In genomic region chr2:27915874-27916273, GRCh38 we compare ENCODE assay signal across 19 cellular contexts. TPM values are rescaled to one million over a fixed set of nuclear protein-coding genes. Genes with fewer than 3 reads are reported as not detected.
DNase-seq lines count a peak whose midpoint lies in the region; ATAC-seq, FAIRE-seq and TF ChIP-seq lines count a peak whose summit lies in the region.
"Had no signal": no experiment of that assay in that cellular context is flagged by ENCODE, and none has a peak within 500 bp of the region (broad histone marks: within the 10 kb centered on the region; RNA-seq: fewer than 3 reads in every experiment).

No MANE protein-coding gene starts in this region.

- no peak overlapping the region for H3K4me2 ChIP-seq in HepG2 (ENCODE audit: low read depth, low read length)
- H3K4me2 ChIP-seq: SK-N-SH had no signal

- TF ChIP-seq EP300 in HepG2 (IDR thresholded peaks at IDR 0.05; ENCODE audit: low read depth in 2 of 2, low read length in 2 of 2) (no peak), HepG2 (CRISPR knock-in tag; IDR thresholded peaks at IDR 0.05; ENCODE audit: borderline replicate concordance) (no peak)

- peaks cover 35% of the 10 kb centered on the region for H3K4me1 ChIP-seq in RWPE2 (ENCODE audit: insufficient read depth, poor library complexity, severe bottlenecking)
- peaks cover 46% of the 10 kb centered on the region for H3K4me1 ChIP-seq in HepG2 (ENCODE audit: insufficient read depth, low read length)
- H3K4me1 ChIP-seq in tibial artery: peaks cover 0 to 47% (median 20%) of the 10 kb centered on the region in 4 donors

- POLR2A ChIA-PET in HepG2 (lab: Yijun Ruan, JAX): interaction anchor here (0.6 to 1.7 kb wide), 5 partner anchors 10 to 163 kb away, joined by 3 to 7 read pairs (median 5); partner anchors contain the start of genes BABAM2 and RBKS

- no peaks in the 10 kb centered on the region for H4K20me1 ChIP-seq in HepG2 (ENCODE audit: insufficient read depth, low read length)

- H3K36me3 ChIP-seq in RWPE2 (ENCODE audit: low read depth) (no peaks in the 10 kb centered on the region), HepG2 (replicated peaks in 1 of 2; ENCODE audit: control insufficient read depth in 1 of 2, insufficient read depth in 2 of 2, low read length in 2 of 2) (no peaks in the 10 kb centered on the region; a peak in 1 of 5 replicates), tibial artery (peaks cover 0 to under 1% (median 0%) of the 10 kb centered on the region in 3 donors)
- H3K36me3 ChIP-seq: ascending aorta had no signal

- no peak for FAIRE-seq in HepG2 (lab: Jason Lieb, UNC)
- FAIRE-seq: H1 had no signal

- TF ChIP-seq CTCF in RWPE2 (IDR thresholded peaks at IDR 0.05; ENCODE audit: poor library complexity, severe bottlenecking) (no peak), HepG2 (CRISPR knock-in tag; IDR thresholded peaks at IDR 0.05) (no peak), tibial artery (IDR thresholded peaks at IDR 0.05) (no peak)

- H3K27ac ChIP-seq in RWPE2 (ENCODE audit: poor library complexity, severe bottlenecking) (peak overlapping the region; percentile 71), HepG2 (ENCODE audit: extremely low read length, insufficient read depth, low read length) (peak overlapping the region; percentile 66), tibial artery (peak overlapping the region; percentile 69 to 77)
- H3K27ac ChIP-seq: ascending aorta had no signal

- in situ Hi-C loops in HepG2 (cut with HindIII; ENCODE audit: extremely low pct_ligation_motif_present, low pct_unique_long_range_greater_than_20kb): no loop called here

- CTCF ChIA-PET in HepG2 (lab: Yijun Ruan, JAX; ENCODE audit: low intra/inter-chr PET ratio, low total read pairs): no interaction called here

- no TSS peak for BruUV-seq in HepG2 (replicated peaks; lab: Mats Ljungman, UMichigan)

- H3K4me3 ChIP-seq in RWPE2 (ENCODE audit: severe bottlenecking): no peak overlapping the region
- no peak overlapping the region for H3K4me3 ChIP-seq in HepG2 (replicated peaks in 1 of 3; ENCODE audit: insufficient read depth in 1 of 3, low read depth in 2 of 3, low read length in 3 of 3)
- no peak overlapping the region for H3K4me3 ChIP-seq in tibial artery
- H3K4me3 ChIP-seq: ascending aorta had no signal

- H3K79me2 ChIP-seq in HepG2 (ENCODE audit: insufficient read depth, low read length): no peaks in the 10 kb centered on the region

- H3K27me3 ChIP-seq in RWPE2 (ENCODE audit: insufficient read depth, poor library complexity, severe bottlenecking): no peaks in the 10 kb centered on the region
- H3K27me3 ChIP-seq in HepG2 (ENCODE audit: control insufficient read depth in 1 of 2, insufficient read depth in 2 of 2, low read length in 2 of 2): no peaks in the 10 kb centered on the region
- no peaks in the 10 kb centered on the region for H3K27me3 ChIP-seq in tibial artery
- H3K27me3 ChIP-seq: ascending aorta had no signal

- H3K9ac ChIP-seq in HepG2 (ENCODE audit: insufficient read depth, low read depth, low read length): no peak overlapping the region
- H3K9ac ChIP-seq: SK-N-SH had no signal

- ATAC-seq in RWPE2 (ENCODE audit: low read depth): peak; percentile 66; the same call in 2 of the 3 replicates
- ATAC-seq in HepG2: peak; percentile 82

- TF ChIP-seq RAD21 in HepG2 (CRISPR knock-in tag; IDR thresholded peaks at IDR 0.05): no peak

- no peak overlapping the region for H2AFZ ChIP-seq in HepG2 (ENCODE audit: low read length)

- DNase-seq in NCI-H1092 treated with DMSO at 0.1 percent for 48 hours (lab: John Stamatoyannopoulos, UW): peak; percentile 26
- no peak for DNase-seq in NCI-H1092 (lab: John Stamatoyannopoulos, UW)
- DNase-seq in RWPE2 (ENCODE audit: low spot score): no peak
- peak; percentile 70 for DNase-seq in HepG2 (ENCODE audit: low spot score)
- no peak for DNase-seq in tibial artery
- DNase-seq in germinal center (ENCODE audit: low spot score): no peak
- no peak for DNase-seq in stimulated activated naive CD4-positive, alpha-beta T cell (lab: John Stamatoyannopoulos, UW)
- DNase-seq in SW480 (ENCODE audit: low spot score): no peak
- DNase-seq: 8988T; activated CD8-positive, alpha-beta memory T cell treated with anti-CD3 and anti-CD28 coated beads for 24 hours; activated effector memory CD4-positive, alpha-beta T cell treated with Interleukin-2 at 50 U/mL for 16 hours; CD4-positive, alpha-beta T cell; GDM1; midbrain; NCI-H146; SK-N-SH; stimulated activated CD4-positive, alpha-beta T cell treated with anti-CD3 and anti-CD28 coated beads, Interleukin-2, amount 100 ng/mL, for 48 hours had no signal

- H3K9me3 ChIP-seq in RWPE2 (ENCODE audit: severe bottlenecking): no peaks in the 10 kb centered on the region
- no peaks in the 10 kb centered on the region for H3K9me3 ChIP-seq in HepG2 (ENCODE audit: low read length)
- no peaks in the 10 kb centered on the region for H3K9me3 ChIP-seq in tibial artery
- H3K9me3 ChIP-seq: ascending aorta, SK-N-SH had no signal

- TF ChIP-seq POLR2A in HepG2 (IDR thresholded peaks at IDR 0.05; ENCODE audit: insufficient read depth in 1 of 2, low read depth in 2 of 2, low read length in 2 of 2): no peak

- intact Hi-C loops in HepG2 (cut with micrococcal nuclease; ENCODE audit: unreplicated experiment): no loop called here
- intact Hi-C loops in tibial artery (cut with DNase I; ENCODE audit: low total_unique reads): no loop called here

TF ChIP-seq in HepG2, 621 proteins besides CTCF, POLR2A, EP300 and RAD21 (continues in another document):
- TF ChIP-seq ATF4 (CRISPR knock-in tag; IDR thresholded peaks at IDR 0.05): peak in 1 of 2 experiments; percentile 48; a peak in 1 of 4 replicates
- no peak for TF ChIP-seq ARHGAP35 (CRISPR knock-in tag; IDR thresholded peaks at IDR 0.05; ENCODE audit: borderline replicate concordance)
- no peak for TF ChIP-seq FOXA1 (IDR thresholded peaks at IDR 0.05)
- TF ChIP-seq FOXA1 (CRISPR knock-in tag; IDR thresholded peaks at IDR 0.05): peak; percentile 16; the same call in 1 of the 2 replicates
- TF ChIP-seq SSRP1 (CRISPR knock-in tag; IDR thresholded peaks at IDR 0.05): 0 out of 2 replicates have a peak, but pooled peaks have one; percentile 61
- no peak for TF ChIP-seq RFX1 (IDR thresholded peaks at IDR 0.05)
- TF ChIP-seq HOXA7 (CRISPR knock-in tag; IDR thresholded peaks at IDR 0.05): 0 out of 2 replicates have a peak, but pooled peaks have one; percentile 20

RNA-seq across cellular contexts. Expression of gene BABAM2, which starts 25.3 kb away (rescaled TPM):
- total RNA-seq in HepG2 (2016; rRNA removed; fragmentation: Illumina TruSeq; extraction: Trizol): 24.9 and 34.8 TPM in 2 replicates
- 8.2 and 8.5 TPM in 2 replicates for total RNA-seq in HepG2 (2016; cell fraction: cytosol; rRNA removed; fragmentation: Illumina TruSeq; extraction: Trizol; ENCODE audit: low read depth)
- 26.2 and 31.2 TPM in 2 replicates for total RNA-seq in HepG2 (2016; cell fraction: insoluble cytoplasmic fraction; rRNA removed; fragmentation: Illumina TruSeq; extraction: Trizol)
- total RNA-seq in HepG2 (2016; cell fraction: membrane; rRNA removed; fragmentation: Illumina TruSeq; extraction: Trizol): 13.7 and 14.1 TPM in 2 replicates
- 33.5 and 34.7 TPM in 2 replicates for total RNA-seq in HepG2 (2016; cell fraction: nucleus; rRNA removed; fragmentation: Illumina TruSeq; extraction: Trizol)
- polyA plus RNA-seq in HepG2 (2011; rRNA removed): 28.0 and 28.3 TPM in 2 replicates
- 18.3 and 23.5 TPM in 2 replicates for polyA plus RNA-seq in HepG2 (2011; cell fraction: cytosol; rRNA removed)
- 14.1 and 17.0 TPM in 2 replicates for polyA plus RNA-seq in HepG2 (2011; cell fraction: nucleus; rRNA removed)
- 23.1 and 32.2 TPM in 2 replicates for polyA plus RNA-seq in HepG2 (2012)
- 11.4 and 14.0 TPM in 2 replicates for polyA plus RNA-seq in HepG2 (2016; cell fraction: cytosol; fragmentation: Illumina TruSeq; extraction: Trizol; ENCODE audit: low read depth)
- polyA plus RNA-seq in HepG2 (2016; cell fraction: insoluble cytoplasmic fraction; fragmentation: Illumina TruSeq; extraction: Trizol; ENCODE audit: low read depth): 49.9 and 58.4 TPM in 2 replicates
- 17.1 and 19.7 TPM in 2 replicates for polyA plus RNA-seq in HepG2 (2016; cell fraction: membrane; fragmentation: Illumina TruSeq; extraction: Trizol; ENCODE audit: low read depth)
- polyA plus RNA-seq in HepG2 (2016; cell fraction: nucleus; fragmentation: Illumina TruSeq; extraction: Trizol; ENCODE audit: insufficient read depth, low read depth): 22.3 and 23.0 TPM in 2 replicates
- polyA minus RNA-seq in HepG2 (2011; rRNA and poly(A)+ RNA removed; ENCODE audit: low replicate concordance): 22.8 and 28.8 TPM in 2 replicates
- polyA minus RNA-seq in HepG2 (2011; cell fraction: cytosol; rRNA and poly(A)+ RNA removed): 18.5 and 21.5 TPM in 2 replicates
- 132 and 154 TPM in 2 replicates for polyA minus RNA-seq in HepG2 (2011; cell fraction: nucleus; rRNA and poly(A)+ RNA removed)

RNA-seq across cellular contexts. Expression of gene RBKS, which starts 25.7 kb away (rescaled TPM):
- total RNA-seq in HepG2 (2016; rRNA removed; fragmentation: Illumina TruSeq; extraction: Trizol): 7.7 and 11.7 TPM in 2 replicates
- total RNA-seq in HepG2 (2016; cell fraction: cytosol; rRNA removed; fragmentation: Illumina TruSeq; extraction: Trizol; ENCODE audit: low read depth): 1.8 and 2.4 TPM in 2 replicates
- 8.0 and 11.5 TPM in 2 replicates for total RNA-seq in HepG2 (2016; cell fraction: insoluble cytoplasmic fraction; rRNA removed; fragmentation: Illumina TruSeq; extraction: Trizol)
- 2.9 and 3.2 TPM in 2 replicates for total RNA-seq in HepG2 (2016; cell fraction: membrane; rRNA removed; fragmentation: Illumina TruSeq; extraction: Trizol)
- 3.7 and 4.5 TPM in 2 replicates for total RNA-seq in HepG2 (2016; cell fraction: nucleus; rRNA removed; fragmentation: Illumina TruSeq; extraction: Trizol)
- polyA plus RNA-seq in HepG2 (2011; rRNA removed): 7.8 and 8.3 TPM in 2 replicates
- polyA plus RNA-seq in HepG2 (2011; cell fraction: cytosol; rRNA removed): 7.5 and 9.2 TPM in 2 replicates
- 1.4 and 2.0 TPM in 2 replicates for polyA plus RNA-seq in HepG2 (2011; cell fraction: nucleus; rRNA removed)
- 4.9 and 12.6 TPM in 2 replicates for polyA plus RNA-seq in HepG2 (2012)
- polyA plus RNA-seq in HepG2 (2016; cell fraction: cytosol; fragmentation: Illumina TruSeq; extraction: Trizol; ENCODE audit: low read depth): 1.8 and 2.2 TPM in 2 replicates
- 10.1 and 10.5 TPM in 2 replicates for polyA plus RNA-seq in HepG2 (2016; cell fraction: insoluble cytoplasmic fraction; fragmentation: Illumina TruSeq; extraction: Trizol; ENCODE audit: low read depth)
- polyA plus RNA-seq in HepG2 (2016; cell fraction: membrane; fragmentation: Illumina TruSeq; extraction: Trizol; ENCODE audit: low read depth): 2.2 and 2.3 TPM in 2 replicates
- polyA plus RNA-seq in HepG2 (2016; cell fraction: nucleus; fragmentation: Illumina TruSeq; extraction: Trizol; ENCODE audit: insufficient read depth, low read depth): 2.4 and 3.5 TPM in 2 replicates
- 1.0 and 4.2 TPM in 2 replicates for polyA minus RNA-seq in HepG2 (2011; rRNA and poly(A)+ RNA removed; ENCODE audit: low replicate concordance)
- 2.5 and 3.7 TPM in 2 replicates for polyA minus RNA-seq in HepG2 (2011; cell fraction: cytosol; rRNA and poly(A)+ RNA removed)
- polyA minus RNA-seq in HepG2 (2011; cell fraction: nucleus; rRNA and poly(A)+ RNA removed): 7.6 and 9.3 TPM in 2 replicates
- total RNA-seq: ascending aorta had no signal

Comparison
In these comparisons a context has a peak if more than half of its experiments do, and no peak if none do; other contexts are left out.
1. DNase-seq: peak in NCI-H1092 treated with DMSO at 0.1 percent for 48 hours (single experiment) and HepG2 (single experiment); none in NCI-H1092 (single experiment), RWPE2 (single experiment), tibial artery (0 of 2), germinal center (single experiment), stimulated activated naive CD4-positive, alpha-beta T cell (0 of 6) and SW480 (single experiment).
2. Peak in every context shown above with its lines, with median percentiles within 50 percentile points of each other: H3K27ac ChIP-seq.